15 cellular contexts compared by ENCODE assay signal in genomic region chr2:19932928-19933327, GRCh38. TPM values are rescaled to one million over a fixed set of nuclear protein-coding genes. Genes with fewer than 3 reads are reported as not detected.
A peak's percentile ranks its signal among the peaks of the same experiment; 100 is the strongest.
DNase-seq lines count a peak whose midpoint lies in the region; ATAC-seq and TF ChIP-seq lines count a peak whose summit lies in the region.
"Had no signal": no experiment of that assay in that cellular context is flagged by ENCODE, and none has a peak within 500 bp of the region (broad histone marks: within the 10 kb centered on the region; RNA-seq: fewer than 3 reads in every experiment).

No MANE protein-coding gene starts in this region.

- H3K4me2 ChIP-seq in osteoblast (ENCODE audit: insufficient read depth, low read length), result peak overlapping the region; percentile 71
- H3K4me2 ChIP-seq: KMS-11 had no signal

- H3K27ac ChIP-seq in VCaP (peak overlapping the region; percentile 78), osteoblast (ENCODE audit: low read depth, low read length) (peak overlapping the region; percentile 81), vagina (no peak overlapping the region)
- H3K27ac ChIP-seq: KMS-11 had no signal

- no peaks in the 10 kb centered on the region for H3K9me3 ChIP-seq in osteoblast (ENCODE audit: low read depth, low read length)
- no peaks in the 10 kb centered on the region for H3K9me3 ChIP-seq in vagina

- H4K20me1 ChIP-seq in osteoblast (ENCODE audit: insufficient read depth, low read length), result no peaks in the 10 kb centered on the region

- H3K36me3 ChIP-seq in osteoblast (ENCODE audit: insufficient read depth, low read length) (peaks cover 28% of the 10 kb centered on the region), vagina (peaks cover 0 to 41% of the 10 kb centered on the region in 2 donors)

- H3K4me3 ChIP-seq in osteoblast (ENCODE audit: insufficient read depth, low read length), result peak overlapping the region; percentile 35
- no peak overlapping the region for H3K4me3 ChIP-seq in vagina

- TF ChIP-seq POLR2A in vagina (IDR thresholded peaks at IDR 0.05), result no peak

- H3K27me3 ChIP-seq in osteoblast (ENCODE audit: insufficient read depth, low read length) (no peaks in the 10 kb centered on the region), vagina (no peaks in the 10 kb centered on the region)

- DNase-seq in osteoblast (ENCODE audit: insufficient read length, low spot score, missing footprints) (no peak), head of caudate nucleus (no peak), DMS 273 treated with DMSO at 0.1 percent for 48 hours (lab: John Stamatoyannopoulos, UW) (no peak), amygdala (lab: John Stamatoyannopoulos, UW) (no peak), vagina (ENCODE audit: extremely low spot score in 2 of 2) (no peak)
- DNase-seq: hippocampal formation; NCI-H2107; posterior cingulate gyrus; stimulated activated CD4-positive, alpha-beta T cell treated with anti-CD3 and anti-CD28 coated beads, Interleukin-4, amount 100 ng/mL, for 1 hour; stimulated activated naive CD8-positive, alpha-beta T cell treated with anti-CD3 and anti-CD28 coated beads, Interleukin-15, amount 100 ng/mL, for 72 hours; T-helper 9 cell had no signal

- no peak for TF ChIP-seq CTCF in VCaP (conservative IDR thresholded peaks at IDR 0.05)
- no peak for TF ChIP-seq CTCF in osteoblast (IDR thresholded peaks at IDR 0.05; ENCODE audit: extremely low read depth, low read depth, low read length)
- TF ChIP-seq CTCF in vagina (IDR thresholded peaks at IDR 0.05), result no peak

- no peaks in the 10 kb centered on the region for H3K79me2 ChIP-seq in osteoblast (ENCODE audit: insufficient read depth, low read length)

- ATAC-seq in GM19043 (IDR thresholded peaks at IDR 0.05; ENCODE audit: low read depth, unreplicated experiment) (peak; percentile 26), HG02798 (IDR thresholded peaks at IDR 0.05; ENCODE audit: poor library complexity, unreplicated experiment) (peak; percentile 26)
- ATAC-seq: stimulated activated naive CD8-positive, alpha-beta T cell treated with anti-CD3 and anti-CD28 coated beads, Interleukin-15, amount 100 ng/mL, for 72 hours had no signal

- H3K4me1 ChIP-seq in osteoblast (ENCODE audit: insufficient read depth, low read length) (peaks cover 13% of the 10 kb centered on the region), vagina (no peaks in the 10 kb centered on the region)

- intact Hi-C loops in head of caudate nucleus (cut with DNase I) (no loop called here), vagina (cut with DNase I) (no loop called here)

- H2AFZ ChIP-seq in osteoblast (ENCODE audit: low read length), result peak overlapping the region; percentile 59

RNA-seq across cellular contexts. Expression of gene TTC32, which starts 31.1 kb away (rescaled TPM):
- total RNA-seq in osteoblast (10.3 and 14.8 TPM in 2 replicates), vagina (15.2 TPM)

RNA-seq across cellular contexts. Expression of gene WDR35, which starts 57.0 kb away (rescaled TPM):
- total RNA-seq in osteoblast (17.4 and 18.1 TPM in 2 replicates), vagina (8.3 TPM)
